ENCODE assay signal across 8 cellular contexts in the genomic region with DNA sequence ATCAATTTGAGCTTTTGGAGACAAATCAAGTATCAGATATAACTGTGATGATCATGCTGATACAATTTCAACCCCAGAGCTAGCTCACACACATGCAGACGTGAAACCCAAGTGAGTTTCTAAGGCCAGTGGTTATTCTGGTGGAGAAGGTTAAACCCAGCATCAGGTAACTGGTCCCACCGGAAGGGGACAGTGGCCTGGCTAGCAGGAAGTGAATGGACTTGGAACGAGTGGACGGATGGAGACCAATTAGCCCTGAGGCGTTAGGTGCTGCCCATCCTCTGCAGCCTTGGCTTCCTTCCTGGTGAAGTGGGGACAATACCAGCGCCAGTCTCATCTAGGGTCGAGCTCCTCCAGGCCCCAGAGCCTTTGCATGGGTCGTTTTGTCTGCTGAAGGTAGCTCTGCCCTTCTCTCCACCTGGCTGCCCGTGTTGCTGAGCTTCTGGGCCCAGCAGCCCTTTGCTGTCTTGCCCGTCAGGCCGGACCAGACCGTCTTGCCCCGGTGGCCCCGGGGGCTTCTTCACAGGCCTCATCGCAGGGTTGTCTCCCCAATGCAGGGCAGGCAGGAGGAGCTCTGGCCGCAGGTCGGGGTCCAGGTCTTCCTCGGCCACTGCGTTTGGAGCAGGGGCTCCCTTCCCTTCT. TPM values are rescaled to one million over a fixed set of nuclear protein-coding genes. Genes with fewer than 3 reads are reported as not detected.
A peak's percentile ranks its signal among the peaks of the same experiment; 100 is the strongest.
DNase-seq lines count a peak whose midpoint lies in the region; ATAC-seq, FAIRE-seq and TF ChIP-seq lines count a peak whose summit lies in the region.

No MANE protein-coding gene starts in this region.

- H3K9me3 ChIP-seq in astrocyte (ENCODE audit: insufficient read depth, low read depth, low read length) (no peaks in the 10 kb centered on the region), testis (no peaks in the 10 kb centered on the region)

- peak overlapping the region; percentile 85 for H3K4me2 ChIP-seq in astrocyte (ENCODE audit: low read length)

- peaks cover 31% of the 10 kb centered on the region for H4K20me1 ChIP-seq in astrocyte (ENCODE audit: insufficient read depth, low read length)

- no peak for TF ChIP-seq POLR2A in testis (IDR thresholded peaks at IDR 0.05)

- H3K4me3 ChIP-seq in astrocyte (ENCODE audit: insufficient read depth, low read depth, low read length) (peak overlapping the region; percentile 40), testis (peak overlapping the region; percentile 59 to 87)

- peaks cover 35% of the 10 kb centered on the region for H3K79me2 ChIP-seq in astrocyte (ENCODE audit: insufficient read depth, low read length)

- FAIRE-seq in astrocyte (lab: Jason Lieb, UNC), result no peak

- H2AFZ ChIP-seq in astrocyte (ENCODE audit: low read depth, low read length), result peak overlapping the region; percentile 84

- H3K27me3 ChIP-seq in astrocyte (ENCODE audit: insufficient read depth, low read length), result no peaks in the 10 kb centered on the region
- H3K27me3 ChIP-seq in testis, result no peaks in the 10 kb centered on the region

- TF ChIP-seq CTCF in astrocyte (IDR thresholded peaks at IDR 0.05; ENCODE audit: insufficient read depth, low read depth, low read length) (no peak), testis (IDR thresholded peaks at IDR 0.05) (no peak)

- intact Hi-C loops in testis (cut with DNase I; ENCODE audit: low total_unique reads), result loop anchor here (5.0 kb wide), 1 partner anchor 159 kb away; the partner anchor contains the start of gene PXK

- peaks cover 15% of the 10 kb centered on the region for H3K27me3 Mint-ChIP-seq in astrocyte (ENCODE audit: low read depth, unreplicated experiment)

- H3K27ac Mint-ChIP-seq in astrocyte (ENCODE audit: unreplicated experiment), result no peak overlapping the region

- peak; percentile 6 for DNase-seq in activated CD4-positive, CD25-positive, alpha-beta regulatory T cell treated with anti-CD3 and anti-CD28 coated beads, Interleukin-2, amount 50 U/mL, for 16 hours (ENCODE audit: low read depth, low spot score)
- no peak for DNase-seq in activated CD4-positive, CD25-positive, alpha-beta regulatory T cell (lab: John Stamatoyannopoulos, UW)
- DNase-seq in astrocyte (ENCODE audit: low read depth) (no peak), left lobe of liver (ENCODE audit: low spot score) (peak; percentile 59), testis (no peak), NCI-H510A (lab: John Stamatoyannopoulos, UW) (no peak)

- 41 to 58% methylated on average over 10 to 19 of the region's 19 CpGs for WGBS in testis, 2 donors

- no peak overlapping the region for H3K27ac ChIP-seq in astrocyte (ENCODE audit: low read depth, low read length)
- peak overlapping the region; percentile 85 to 91 for H3K27ac ChIP-seq in testis

- peaks cover 36% of the 10 kb centered on the region for H3K4me1 ChIP-seq in astrocyte (ENCODE audit: insufficient read depth, low read length)
- peaks cover 13% of the 10 kb centered on the region for H3K4me1 ChIP-seq in testis

- ATAC-seq in left lobe of liver, result no peak
- ATAC-seq in HG03108 (IDR thresholded peaks at IDR 0.05; ENCODE audit: unreplicated experiment), result no peak
- ATAC-seq in HG02938 (IDR thresholded peaks at IDR 0.05; ENCODE audit: unreplicated experiment), result no peak

- no peaks in the 10 kb centered on the region for H3K36me3 Mint-ChIP-seq in astrocyte (ENCODE audit: low read depth, unreplicated experiment)

- H3K9ac ChIP-seq in astrocyte (ENCODE audit: low read length), result peak overlapping the region; percentile 51

- no peaks in the 10 kb centered on the region for H3K36me3 ChIP-seq in astrocyte (ENCODE audit: insufficient read depth, low read length)
- no peaks in the 10 kb centered on the region for H3K36me3 ChIP-seq in testis (ENCODE audit: low read depth, missing control alignments)

- peaks cover 5% of the 10 kb centered on the region for H3K9me3 Mint-ChIP-seq in astrocyte (ENCODE audit: unreplicated experiment)

- H3K4me1 Mint-ChIP-seq in astrocyte (ENCODE audit: low read depth, unreplicated experiment), result peaks cover 16% of the 10 kb centered on the region

- peak overlapping the region; percentile 79 for H3K4me3 Mint-ChIP-seq in astrocyte (ENCODE audit: unreplicated experiment)

RNA-seq across cellular contexts. Expression of gene KCTD6, which starts 0.9 kb away (rescaled TPM):
- total RNA-seq in astrocyte (7.9 and 10.0 TPM in 2 replicates), left lobe of liver (5.2 TPM), testis (10 to 100 TPM; 14.9 to 19.8 TPM)
- polyA plus RNA-seq in testis (ENCODE audit: insufficient read depth, low read depth, low replicate concordance), result 9.5 TPM

RNA-seq across cellular contexts. Expression of gene ACOX2, which starts 46.0 kb away (rescaled TPM):
- total RNA-seq in astrocyte (2.2 and 2.7 TPM in 2 replicates), left lobe of liver (285 TPM), testis (10 to 100 TPM; 46.1 to 55.9 TPM)
- 27.1 TPM for polyA plus RNA-seq in testis (ENCODE audit: insufficient read depth, low read depth, low replicate concordance)

RNA-seq across cellular contexts. Expression of gene PDHB, which starts 57.3 kb away (rescaled TPM):
- total RNA-seq in astrocyte, result 87.7 and 95.7 TPM in 2 replicates
- 35.9 TPM for total RNA-seq in left lobe of liver
- 100 to 1,000 TPM in 1 of 2 donors, 10 to 100 TPM in 1; 98.0 to 126 TPM for total RNA-seq in testis
- polyA plus RNA-seq in testis (ENCODE audit: insufficient read depth, low read depth, low replicate concordance), result 94.0 TPM

Comparison
In these comparisons a context has a peak if more than half of its experiments do, and no peak if none do; other contexts are left out.
1. DNase-seq: peak in activated CD4-positive, CD25-positive, alpha-beta regulatory T cell treated with anti-CD3 and anti-CD28 coated beads, Interleukin-2, amount 50 U/mL, for 16 hours (single experiment) and left lobe of liver (single experiment); none in activated CD4-positive, CD25-positive, alpha-beta regulatory T cell (0 of 4), astrocyte (single experiment), testis (single experiment) and NCI-H510A (single experiment).
2. RNA of gene ACOX2, which starts 46.0 kb away (total RNA-seq): 285 TPM in left lobe of liver (single experiment) and 46.1 to 55.9 TPM in testis; 2.2 to 2.7 TPM in astrocyte; every median in the first group is over 10 times any median in the second.